ENCODE assay signal across 17 cellular contexts in the genomic region with DNA sequence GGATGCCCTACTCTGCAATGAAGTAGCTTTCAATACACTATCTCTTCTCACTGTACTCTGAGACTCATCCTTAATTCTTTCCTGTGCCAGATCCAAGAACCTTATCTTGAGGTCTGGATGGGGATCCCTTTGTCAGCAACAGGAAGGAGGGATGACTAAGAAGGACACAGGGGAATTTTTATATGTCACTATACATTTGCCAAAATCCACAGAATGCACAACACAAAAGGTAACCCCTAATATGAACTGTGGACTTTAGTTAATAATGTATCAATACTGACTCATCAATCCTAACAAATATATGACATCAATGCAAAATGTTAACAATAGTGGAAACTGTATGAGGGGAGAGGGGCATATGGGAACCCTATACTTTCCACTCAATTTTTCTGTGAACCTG.
"Had no signal": no experiment of that assay in that cellular context is flagged by ENCODE, and none has a peak within 500 bp of the region (broad histone marks: within the 10 kb centered on the region; RNA-seq: fewer than 3 reads in every experiment).

No MANE protein-coding gene starts in this region.

- DNase-seq: activated CD4-positive, alpha-beta T cell treated with anti-CD3 and anti-CD28 coated beads, Interleukin-2, amount 50 U/mL, for 4 hours; activated gamma-delta T cell treated with Interleukin-2 at 50 U/mL for 16 hours; amniotic stem cell; caudate nucleus; colonic mucosa; erythroblast; heart left ventricle; kidney; left ventricle myocardium superior; occipital lobe; posterior cingulate gyrus; spleen; stimulated activated naive B cell treated with anti-CD40 and anti-IgM and Interleukin-4, amounts not matched to agents 10 μg/mL and 1 μg/mL and 100 μg/mL, for 72 hours; upper lobe of right lung had no signal

- H3K27ac ChIP-seq: colonic mucosa, heart left ventricle, spleen, thoracic aorta, upper lobe of right lung had no signal

- H3K4me3 ChIP-seq: colonic mucosa, heart left ventricle, spleen, thoracic aorta, upper lobe of right lung had no signal

- ATAC-seq: activated naive CD4-positive, alpha-beta T cell treated with anti-CD3 and anti-CD28 coated beads, Interleukin-2, amount 50 U/mL, for 72 hours; heart left ventricle; left ventricle myocardium superior; stimulated activated naive B cell treated with anti-CD40 and anti-IgM and Interleukin-4, amounts not matched to agents 10 μg/mL and 1 μg/mL and 100 μg/mL, for 72 hours; upper lobe of right lung had no signal

- H3K36me3 ChIP-seq: colonic mucosa, heart left ventricle, spleen, thoracic aorta, upper lobe of right lung had no signal

- FAIRE-seq: frontal cortex, kidney had no signal

- H3K27me3 ChIP-seq: colonic mucosa, heart left ventricle, spleen, upper lobe of right lung had no signal

- H3K9me3 ChIP-seq: colonic mucosa, heart left ventricle, spleen, thoracic aorta, upper lobe of right lung had no signal
